Comparison of ENCODE assay signal across 2 cellular contexts in the genomic region with DNA sequence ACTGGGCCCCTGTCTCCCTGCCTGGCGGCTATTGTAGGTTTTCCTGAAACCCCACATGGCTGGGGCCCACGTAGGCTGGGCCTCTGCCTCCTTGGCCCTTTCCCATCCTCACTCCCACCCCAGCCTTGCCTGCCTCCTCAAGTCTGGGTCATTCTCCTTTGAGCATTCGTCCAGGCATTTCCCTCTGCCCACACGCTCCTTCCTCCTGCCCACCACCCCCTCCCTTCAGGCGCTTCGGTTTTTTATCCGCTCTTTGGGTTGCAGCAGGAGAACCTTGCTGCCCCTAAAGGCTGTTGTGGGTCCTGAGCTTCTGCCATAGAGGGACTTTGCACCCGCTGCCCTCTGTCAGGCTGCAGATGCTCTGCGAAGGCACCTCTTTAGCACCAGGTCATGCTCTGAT.
TF ChIP-seq lines count a peak whose summit lies in the region.

No MANE protein-coding gene starts in this region.

TF ChIP-seq in SK-N-SH, 30 proteins besides CTCF, POLR2A, EP300 and RAD21 (continued from another document):
- TF ChIP-seq MXI1 (IDR thresholded peaks at IDR 0.05; ENCODE audit: low read depth, low read length) (no peak), JUND (IDR thresholded peaks at IDR 0.05) (no peak), RFX5 (IDR thresholded peaks at IDR 0.05; ENCODE audit: low read length) (no peak), NRF1 (IDR thresholded peaks at IDR 0.05; ENCODE audit: low read depth, low read length) (no peak), NFIC (IDR thresholded peaks at IDR 0.05; ENCODE audit: borderline replicate concordance) (no peak), TEAD4 (IDR thresholded peaks at IDR 0.05; ENCODE audit: borderline replicate concordance, insufficient read depth) (no peak), FOXM1 (IDR thresholded peaks at IDR 0.05; ENCODE audit: low read depth) (no peak), FOSL2 (IDR thresholded peaks at IDR 0.05; ENCODE audit: borderline replicate concordance, low read depth) (no peak), CHD2 (IDR thresholded peaks at IDR 0.05; ENCODE audit: low read length, partially characterized antibody) (no peak), RCOR1 (IDR thresholded peaks at IDR 0.05; ENCODE audit: low read length) (no peak), GABPA (IDR thresholded peaks at IDR 0.05; ENCODE audit: low read depth) (no peak)
- TF ChIP-seq, protein P1, sequence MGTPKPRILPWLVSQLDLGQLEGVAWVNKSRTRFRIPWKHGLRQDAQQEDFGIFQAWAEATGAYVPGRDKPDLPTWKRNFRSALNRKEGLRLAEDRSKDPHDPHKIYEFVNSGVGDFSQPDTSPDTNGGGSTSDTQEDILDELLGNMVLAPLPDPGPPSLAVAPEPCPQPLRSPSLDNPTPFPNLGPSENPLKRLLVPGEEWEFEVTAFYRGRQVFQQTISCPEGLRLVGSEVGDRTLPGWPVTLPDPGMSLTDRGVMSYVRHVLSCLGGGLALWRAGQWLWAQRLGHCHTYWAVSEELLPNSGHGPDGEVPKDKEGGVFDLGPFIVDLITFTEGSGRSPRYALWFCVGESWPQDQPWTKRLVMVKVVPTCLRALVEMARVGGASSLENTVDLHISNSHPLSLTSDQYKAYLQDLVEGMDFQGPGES (IDR thresholded peaks at IDR 0.05; ENCODE audit: low read depth, low read length), result no peak
- TF ChIP-seq, protein P2, sequence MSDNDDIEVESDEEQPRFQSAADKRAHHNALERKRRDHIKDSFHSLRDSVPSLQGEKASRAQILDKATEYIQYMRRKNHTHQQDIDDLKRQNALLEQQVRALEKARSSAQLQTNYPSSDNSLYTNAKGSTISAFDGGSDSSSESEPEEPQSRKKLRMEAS (IDR thresholded peaks at IDR 0.05; ENCODE audit: low read depth), result no peak
- TF ChIP-seq, protein P3, sequence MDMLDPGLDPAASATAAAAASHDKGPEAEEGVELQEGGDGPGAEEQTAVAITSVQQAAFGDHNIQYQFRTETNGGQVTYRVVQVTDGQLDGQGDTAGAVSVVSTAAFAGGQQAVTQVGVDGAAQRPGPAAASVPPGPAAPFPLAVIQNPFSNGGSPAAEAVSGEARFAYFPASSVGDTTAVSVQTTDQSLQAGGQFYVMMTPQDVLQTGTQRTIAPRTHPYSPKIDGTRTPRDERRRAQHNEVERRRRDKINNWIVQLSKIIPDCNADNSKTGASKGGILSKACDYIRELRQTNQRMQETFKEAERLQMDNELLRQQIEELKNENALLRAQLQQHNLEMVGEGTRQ (IDR thresholded peaks at IDR 0.05; ENCODE audit: borderline replicate concordance, low read depth, low read length), result no peak
- TF ChIP-seq, protein P4, sequence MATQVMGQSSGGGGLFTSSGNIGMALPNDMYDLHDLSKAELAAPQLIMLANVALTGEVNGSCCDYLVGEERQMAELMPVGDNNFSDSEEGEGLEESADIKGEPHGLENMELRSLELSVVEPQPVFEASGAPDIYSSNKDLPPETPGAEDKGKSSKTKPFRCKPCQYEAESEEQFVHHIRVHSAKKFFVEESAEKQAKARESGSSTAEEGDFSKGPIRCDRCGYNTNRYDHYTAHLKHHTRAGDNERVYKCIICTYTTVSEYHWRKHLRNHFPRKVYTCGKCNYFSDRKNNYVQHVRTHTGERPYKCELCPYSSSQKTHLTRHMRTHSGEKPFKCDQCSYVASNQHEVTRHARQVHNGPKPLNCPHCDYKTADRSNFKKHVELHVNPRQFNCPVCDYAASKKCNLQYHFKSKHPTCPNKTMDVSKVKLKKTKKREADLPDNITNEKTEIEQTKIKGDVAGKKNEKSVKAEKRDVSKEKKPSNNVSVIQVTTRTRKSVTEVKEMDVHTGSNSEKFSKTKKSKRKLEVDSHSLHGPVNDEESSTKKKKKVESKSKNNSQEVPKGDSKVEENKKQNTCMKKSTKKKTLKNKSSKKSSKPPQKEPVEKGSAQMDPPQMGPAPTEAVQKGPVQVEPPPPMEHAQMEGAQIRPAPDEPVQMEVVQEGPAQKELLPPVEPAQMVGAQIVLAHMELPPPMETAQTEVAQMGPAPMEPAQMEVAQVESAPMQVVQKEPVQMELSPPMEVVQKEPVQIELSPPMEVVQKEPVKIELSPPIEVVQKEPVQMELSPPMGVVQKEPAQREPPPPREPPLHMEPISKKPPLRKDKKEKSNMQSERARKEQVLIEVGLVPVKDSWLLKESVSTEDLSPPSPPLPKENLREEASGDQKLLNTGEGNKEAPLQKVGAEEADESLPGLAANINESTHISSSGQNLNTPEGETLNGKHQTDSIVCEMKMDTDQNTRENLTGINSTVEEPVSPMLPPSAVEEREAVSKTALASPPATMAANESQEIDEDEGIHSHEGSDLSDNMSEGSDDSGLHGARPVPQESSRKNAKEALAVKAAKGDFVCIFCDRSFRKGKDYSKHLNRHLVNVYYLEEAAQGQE (IDR thresholded peaks at IDR 0.05; ENCODE audit: low read depth, low read length), result no peak

TF ChIP-seq in SK-N-SH treated with all-trans-retinoic acid at 6 μM for 48 hours, 23 proteins besides CTCF, POLR2A, EP300 and RAD21 (continued from another document):
- TF ChIP-seq, protein P5, sequence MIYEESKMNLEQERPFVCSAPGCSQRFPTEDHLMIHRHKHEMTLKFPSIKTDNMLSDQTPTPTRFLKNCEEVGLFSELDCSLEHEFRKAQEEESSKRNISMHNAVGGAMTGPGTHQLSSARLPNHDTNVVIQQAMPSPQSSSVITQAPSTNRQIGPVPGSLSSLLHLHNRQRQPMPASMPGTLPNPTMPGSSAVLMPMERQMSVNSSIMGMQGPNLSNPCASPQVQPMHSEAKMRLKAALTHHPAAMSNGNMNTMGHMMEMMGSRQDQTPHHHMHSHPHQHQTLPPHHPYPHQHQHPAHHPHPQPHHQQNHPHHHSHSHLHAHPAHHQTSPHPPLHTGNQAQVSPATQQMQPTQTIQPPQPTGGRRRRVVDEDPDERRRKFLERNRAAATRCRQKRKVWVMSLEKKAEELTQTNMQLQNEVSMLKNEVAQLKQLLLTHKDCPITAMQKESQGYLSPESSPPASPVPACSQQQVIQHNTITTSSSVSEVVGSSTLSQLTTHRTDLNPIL (CRISPR knock-in tag; IDR thresholded peaks at IDR 0.05; ENCODE audit: low read depth), result no peak
- TF ChIP-seq ZNF565 (CRISPR knock-in tag; conservative IDR thresholded peaks at IDR 0.05; ENCODE audit: low read depth), result no peak
- TF ChIP-seq, protein P6, sequence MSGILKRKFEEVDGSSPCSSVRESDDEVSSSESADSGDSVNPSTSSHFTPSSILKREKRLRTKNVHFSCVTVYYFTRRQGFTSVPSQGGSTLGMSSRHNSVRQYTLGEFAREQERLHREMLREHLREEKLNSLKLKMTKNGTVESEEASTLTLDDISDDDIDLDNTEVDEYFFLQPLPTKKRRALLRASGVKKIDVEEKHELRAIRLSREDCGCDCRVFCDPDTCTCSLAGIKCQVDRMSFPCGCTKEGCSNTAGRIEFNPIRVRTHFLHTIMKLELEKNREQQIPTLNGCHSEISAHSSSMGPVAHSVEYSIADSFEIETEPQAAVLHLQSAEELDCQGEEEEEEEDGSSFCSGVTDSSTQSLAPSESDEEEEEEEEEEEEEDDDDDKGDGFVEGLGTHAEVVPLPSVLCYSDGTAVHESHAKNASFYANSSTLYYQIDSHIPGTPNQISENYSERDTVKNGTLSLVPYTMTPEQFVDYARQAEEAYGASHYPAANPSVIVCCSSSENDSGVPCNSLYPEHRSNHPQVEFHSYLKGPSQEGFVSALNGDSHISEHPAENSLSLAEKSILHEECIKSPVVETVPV (CRISPR knock-in tag; IDR thresholded peaks at IDR 0.05), result no peak
- TF ChIP-seq PPARA (CRISPR knock-in tag; IDR thresholded peaks at IDR 0.05; ENCODE audit: borderline replicate concordance), result no peak
- TF ChIP-seq, protein P7, sequence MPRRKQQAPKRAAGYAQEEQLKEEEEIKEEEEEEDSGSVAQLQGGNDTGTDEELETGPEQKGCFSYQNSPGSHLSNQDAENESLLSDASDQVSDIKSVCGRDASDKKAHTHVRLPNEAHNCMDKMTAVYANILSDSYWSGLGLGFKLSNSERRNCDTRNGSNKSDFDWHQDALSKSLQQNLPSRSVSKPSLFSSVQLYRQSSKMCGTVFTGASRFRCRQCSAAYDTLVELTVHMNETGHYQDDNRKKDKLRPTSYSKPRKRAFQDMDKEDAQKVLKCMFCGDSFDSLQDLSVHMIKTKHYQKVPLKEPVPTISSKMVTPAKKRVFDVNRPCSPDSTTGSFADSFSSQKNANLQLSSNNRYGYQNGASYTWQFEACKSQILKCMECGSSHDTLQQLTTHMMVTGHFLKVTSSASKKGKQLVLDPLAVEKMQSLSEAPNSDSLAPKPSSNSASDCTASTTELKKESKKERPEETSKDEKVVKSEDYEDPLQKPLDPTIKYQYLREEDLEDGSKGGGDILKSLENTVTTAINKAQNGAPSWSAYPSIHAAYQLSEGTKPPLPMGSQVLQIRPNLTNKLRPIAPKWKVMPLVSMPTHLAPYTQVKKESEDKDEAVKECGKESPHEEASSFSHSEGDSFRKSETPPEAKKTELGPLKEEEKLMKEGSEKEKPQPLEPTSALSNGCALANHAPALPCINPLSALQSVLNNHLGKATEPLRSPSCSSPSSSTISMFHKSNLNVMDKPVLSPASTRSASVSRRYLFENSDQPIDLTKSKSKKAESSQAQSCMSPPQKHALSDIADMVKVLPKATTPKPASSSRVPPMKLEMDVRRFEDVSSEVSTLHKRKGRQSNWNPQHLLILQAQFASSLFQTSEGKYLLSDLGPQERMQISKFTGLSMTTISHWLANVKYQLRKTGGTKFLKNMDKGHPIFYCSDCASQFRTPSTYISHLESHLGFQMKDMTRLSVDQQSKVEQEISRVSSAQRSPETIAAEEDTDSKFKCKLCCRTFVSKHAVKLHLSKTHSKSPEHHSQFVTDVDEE (CRISPR knock-in tag; IDR thresholded peaks at IDR 0.05), result no peak
- no peak for TF ChIP-seq RARB (CRISPR knock-in tag; IDR thresholded peaks at IDR 0.05)
- no peak for TF ChIP-seq ISL1 (CRISPR knock-in tag; IDR thresholded peaks at IDR 0.05)
- TF ChIP-seq, protein P8, sequence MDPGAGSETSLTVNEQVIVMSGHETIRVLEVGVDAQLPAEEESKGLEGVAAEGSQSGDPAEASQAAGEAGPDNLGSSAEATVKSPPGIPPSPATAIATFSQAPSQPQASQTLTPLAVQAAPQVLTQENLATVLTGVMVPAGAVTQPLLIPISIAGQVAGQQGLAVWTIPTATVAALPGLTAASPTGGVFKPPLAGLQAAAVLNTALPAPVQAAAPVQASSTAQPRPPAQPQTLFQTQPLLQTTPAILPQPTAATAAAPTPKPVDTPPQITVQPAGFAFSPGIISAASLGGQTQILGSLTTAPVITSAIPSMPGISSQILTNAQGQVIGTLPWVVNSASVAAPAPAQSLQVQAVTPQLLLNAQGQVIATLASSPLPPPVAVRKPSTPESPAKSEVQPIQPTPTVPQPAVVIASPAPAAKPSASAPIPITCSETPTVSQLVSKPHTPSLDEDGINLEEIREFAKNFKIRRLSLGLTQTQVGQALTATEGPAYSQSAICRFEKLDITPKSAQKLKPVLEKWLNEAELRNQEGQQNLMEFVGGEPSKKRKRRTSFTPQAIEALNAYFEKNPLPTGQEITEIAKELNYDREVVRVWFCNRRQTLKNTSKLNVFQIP (CRISPR knock-in tag; IDR thresholded peaks at IDR 0.05; ENCODE audit: borderline replicate concordance, low read depth), result no peak
- TF ChIP-seq TOX (CRISPR knock-in tag; IDR thresholded peaks at IDR 0.05; ENCODE audit: borderline replicate concordance), result no peak
- TF ChIP-seq SNAI2 (CRISPR knock-in tag; IDR thresholded peaks at IDR 0.05), result no peak
TF ChIP-seq in SK-N-SH treated with all-trans-retinoic acid at 6 μM for 48 hours: peak in this region for 0.
